In the genomic region with DNA sequence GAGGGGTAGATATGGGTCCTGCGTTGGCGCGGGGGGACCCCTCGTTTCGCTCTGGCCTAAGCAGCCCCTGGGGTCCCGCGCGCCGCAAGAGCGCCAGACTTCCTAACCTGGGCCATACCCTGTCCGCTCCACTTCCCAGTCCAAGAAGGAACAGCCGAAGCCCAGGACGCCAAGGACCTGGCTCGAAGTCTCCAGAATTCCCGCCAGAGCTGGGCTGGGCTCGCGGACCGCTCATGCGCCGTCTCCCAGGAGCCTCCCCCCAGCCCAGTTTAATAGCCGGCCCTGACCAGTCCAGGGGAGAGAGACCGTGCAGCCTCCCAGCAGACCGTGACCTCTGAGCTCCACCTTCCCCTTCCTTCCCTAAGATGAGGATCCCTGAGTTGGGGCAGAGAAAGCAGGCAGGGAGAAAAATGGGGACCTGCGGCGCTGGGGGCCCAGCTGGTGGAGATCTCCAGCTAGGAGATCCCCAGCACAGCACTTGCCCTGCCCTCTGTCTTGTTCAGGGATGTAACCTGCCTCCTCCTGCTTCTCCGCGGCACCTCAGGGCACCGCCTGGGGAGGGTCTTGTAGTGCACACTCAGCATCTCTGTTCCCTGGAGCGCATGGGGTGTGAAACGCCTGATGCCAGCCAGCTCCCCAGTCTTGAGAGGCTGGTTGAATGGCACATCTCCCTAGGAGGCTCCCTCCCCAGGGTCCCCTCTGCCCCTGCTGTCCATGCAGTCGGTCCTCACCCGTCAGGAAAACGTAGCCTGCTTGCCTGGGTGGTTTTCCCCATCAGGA, we compare ENCODE assay signal across 8 cellular contexts. TPM values are rescaled to one million over a fixed set of nuclear protein-coding genes. Genes with fewer than 3 reads are reported as not detected.
DNase-seq lines count a peak whose midpoint lies in the region; ATAC-seq and TF ChIP-seq lines count a peak whose summit lies in the region.

No MANE protein-coding gene starts in this region.

- TF ChIP-seq CTCF in left ventricle myocardium inferior (IDR thresholded peaks at IDR 0.05; ENCODE audit: borderline replicate concordance), result no peak

- intact Hi-C loops in activated CD4-positive, alpha-beta T cell treated with anti-CD3 and anti-CD28 coated beads, Interleukin-2, amount 10 ng/mL, durations not matched to agents 24 days and 14 days (cut with micrococcal nuclease), result loop anchor here (1.0 to 10.0 kb wide), 5 partner anchors 13 to 1106 kb away; partner anchors contain the start of genes CFAP99, GRK4, NOP14 and TACC3
- intact Hi-C loops in left ventricle myocardium inferior (cut with micrococcal nuclease), result no loop called here

- peaks cover 25% of the 10 kb centered on the region for H3K4me1 Mint-ChIP-seq in activated CD4-positive, alpha-beta T cell treated with anti-CD3 and anti-CD28 coated beads, Interleukin-2, amount 10 ng/mL, durations not matched to agents 24 days and 14 days
- H3K4me1 Mint-ChIP-seq in activated T-helper 17 cell treated with anti-CD3 and anti-CD28 coated beads, Interleukin-2, amount 50 U/mL, for 72 hours, result peaks cover 16% of the 10 kb centered on the region

- peak overlapping the region; percentile 86 for H3K27ac ChIP-seq in left ventricle myocardium inferior (replicated peaks)
- H3K27ac ChIP-seq in rectal smooth muscle tissue (ENCODE audit: low read depth, low read length), result peak overlapping the region; percentile 70

- H3K27me3 ChIP-seq in left ventricle myocardium inferior (ENCODE audit: low read depth), result no peaks in the 10 kb centered on the region
- no peaks in the 10 kb centered on the region for H3K27me3 ChIP-seq in rectal smooth muscle tissue (ENCODE audit: control insufficient read depth, insufficient read depth, low read length)

- no peaks in the 10 kb centered on the region for H3K36me3 ChIP-seq in left ventricle myocardium inferior
- no peaks in the 10 kb centered on the region for H3K36me3 ChIP-seq in rectal smooth muscle tissue (ENCODE audit: control insufficient read depth, insufficient read depth, low read length)

- DNase-seq in activated CD4-positive, alpha-beta T cell treated with anti-CD3 and anti-CD28 coated beads, Interleukin-2, amount 10 ng/mL, durations not matched to agents 24 days and 14 days, result no peak
- DNase-seq in activated CD4-positive, alpha-beta T cell treated with anti-CD3 and anti-CD28 coated beads for 4 hours, result no peak
- no peak for DNase-seq in left ventricle myocardium inferior
- DNase-seq in KG1 (lab: John Stamatoyannopoulos, UW), result no peak

- ATAC-seq in activated T-helper 17 cell treated with anti-CD3 and anti-CD28 coated beads, Interleukin-2, amount 50 U/mL, for 72 hours (replicated peaks), result no peak
- ATAC-seq in GM18502 (IDR thresholded peaks at IDR 0.05; ENCODE audit: poor library complexity, unreplicated experiment) (no peak), GM21529 (IDR thresholded peaks at IDR 0.05; ENCODE audit: unreplicated experiment) (no peak)

- H3K27me3 Mint-ChIP-seq in activated CD4-positive, alpha-beta T cell treated with anti-CD3 and anti-CD28 coated beads, Interleukin-2, amount 10 ng/mL, durations not matched to agents 24 days and 14 days, result no peaks in the 10 kb centered on the region
- no peaks in the 10 kb centered on the region for H3K27me3 Mint-ChIP-seq in activated T-helper 17 cell treated with anti-CD3 and anti-CD28 coated beads, Interleukin-2, amount 50 U/mL, for 72 hours

- H3K4me3 ChIP-seq in left ventricle myocardium inferior (peak overlapping the region; percentile 76), rectal smooth muscle tissue (ENCODE audit: low read length) (peak overlapping the region; percentile 91)

- peak overlapping the region; percentile 44 for H3K9ac ChIP-seq in rectal smooth muscle tissue (ENCODE audit: low read length)

- H3K4me1 ChIP-seq in left ventricle myocardium inferior, result peaks cover 52% of the 10 kb centered on the region
- peaks cover 10% of the 10 kb centered on the region for H3K4me1 ChIP-seq in rectal smooth muscle tissue (ENCODE audit: control insufficient read depth, insufficient read depth, low read length)

- no peaks in the 10 kb centered on the region for H3K9me3 Mint-ChIP-seq in activated CD4-positive, alpha-beta T cell treated with anti-CD3 and anti-CD28 coated beads, Interleukin-2, amount 10 ng/mL, durations not matched to agents 24 days and 14 days
- H3K9me3 Mint-ChIP-seq in activated T-helper 17 cell treated with anti-CD3 and anti-CD28 coated beads, Interleukin-2, amount 50 U/mL, for 72 hours, result no peaks in the 10 kb centered on the region

- no peaks in the 10 kb centered on the region for H3K9me3 ChIP-seq in left ventricle myocardium inferior (replicated peaks)

- H3K27ac Mint-ChIP-seq in activated CD4-positive, alpha-beta T cell treated with anti-CD3 and anti-CD28 coated beads, Interleukin-2, amount 10 ng/mL, durations not matched to agents 24 days and 14 days, result peak overlapping the region; percentile 71
- H3K27ac Mint-ChIP-seq in activated T-helper 17 cell treated with anti-CD3 and anti-CD28 coated beads, Interleukin-2, amount 50 U/mL, for 72 hours, result peak overlapping the region; percentile 67

- H3K4me3 Mint-ChIP-seq in activated CD4-positive, alpha-beta T cell treated with anti-CD3 and anti-CD28 coated beads, Interleukin-2, amount 10 ng/mL, durations not matched to agents 24 days and 14 days, result peak overlapping the region; percentile 86
- peak overlapping the region; percentile 78 for H3K4me3 Mint-ChIP-seq in activated T-helper 17 cell treated with anti-CD3 and anti-CD28 coated beads, Interleukin-2, amount 50 U/mL, for 72 hours

- H3K36me3 Mint-ChIP-seq in activated CD4-positive, alpha-beta T cell treated with anti-CD3 and anti-CD28 coated beads, Interleukin-2, amount 10 ng/mL, durations not matched to agents 24 days and 14 days (ENCODE audit: low read depth), result peaks cover 10% of the 10 kb centered on the region
- H3K36me3 Mint-ChIP-seq in activated T-helper 17 cell treated with anti-CD3 and anti-CD28 coated beads, Interleukin-2, amount 50 U/mL, for 72 hours (ENCODE audit: low read depth), result peaks cover 17% of the 10 kb centered on the region

RNA-seq across cellular contexts. Expression of gene LETM1, which starts 1.2 kb away (rescaled TPM):
- total RNA-seq in activated CD4-positive, alpha-beta T cell treated with anti-CD3 and anti-CD28 coated beads, Interleukin-2, amount 10 ng/mL, durations not matched to agents 24 days and 14 days, result 97.2 and 98.7 TPM in 2 replicates
- 10 to 100 TPM; 21.3 to 71.0 TPM for total RNA-seq in activated T-helper 17 cell treated with anti-CD3 and anti-CD28 coated beads, Interleukin-2, amount 50 U/mL, for 72 hours
- 38.8 TPM for total RNA-seq in left ventricle myocardium inferior

RNA-seq across cellular contexts. Expression of gene NSD2, which starts 14.1 kb away (rescaled TPM):
- 208 and 214 TPM in 2 replicates for total RNA-seq in activated CD4-positive, alpha-beta T cell treated with anti-CD3 and anti-CD28 coated beads, Interleukin-2, amount 10 ng/mL, durations not matched to agents 24 days and 14 days
- 100 to 1,000 TPM; 187 to 239 TPM for total RNA-seq in activated T-helper 17 cell treated with anti-CD3 and anti-CD28 coated beads, Interleukin-2, amount 50 U/mL, for 72 hours
- 42.5 TPM for total RNA-seq in left ventricle myocardium inferior
